11 cellular contexts compared by ENCODE assay signal in genomic region chr2:239630618-239631286, GRCh38.
A peak's percentile ranks its signal among the peaks of the same experiment; 100 is the strongest.
DNase-seq lines count a peak whose midpoint lies in the region; ATAC-seq and TF ChIP-seq lines count a peak whose summit lies in the region.
"Had no signal": no experiment of that assay in that cellular context is flagged by ENCODE, and none has a peak within 500 bp of the region (broad histone marks: within the 10 kb centered on the region; RNA-seq: fewer than 3 reads in every experiment).

No MANE protein-coding gene starts in this region.

- POLR2A ChIA-PET in SK-N-SH (lab: Yijun Ruan, JAX), result no interaction called here

- H3K27me3 ChIP-seq in SK-N-SH (ENCODE audit: insufficient read depth) (no peaks in the 10 kb centered on the region), gastroesophageal sphincter (no peaks in the 10 kb centered on the region), thoracic aorta (replicated peaks; ENCODE audit: insufficient read depth) (no peaks in the 10 kb centered on the region), SJCRH30 (peaks cover 7% of the 10 kb centered on the region; the same call in 1 of the 2 replicates), BE2C (no peaks in the 10 kb centered on the region; the same call in 1 of the 2 replicates)
- H3K27me3 ChIP-seq: testis had no signal

- no peaks in the 10 kb centered on the region for H3K9me2 ChIP-seq in SK-N-SH

- no peaks in the 10 kb centered on the region for H3K79me2 ChIP-seq in SK-N-SH (ENCODE audit: insufficient read depth)

- TF ChIP-seq EP300 in SK-N-SH (IDR thresholded peaks at IDR 0.05; ENCODE audit: borderline replicate concordance in 1 of 2, low read depth in 1 of 2, low read length in 1 of 2) (no peak), gastroesophageal sphincter (IDR thresholded peaks at IDR 0.05) (no peak)

- H3K9me3 ChIP-seq in SK-N-SH (no peaks in the 10 kb centered on the region), gastroesophageal sphincter (no peaks in the 10 kb centered on the region), thoracic aorta (no peaks in the 10 kb centered on the region), SJCRH30 (replicated peaks) (no peaks in the 10 kb centered on the region), BE2C (no peaks in the 10 kb centered on the region)
- H3K9me3 ChIP-seq: testis had no signal

- no peak for TF ChIP-seq CTCF in SK-N-SH (IDR thresholded peaks at IDR 0.05)
- TF ChIP-seq CTCF in gastroesophageal sphincter (IDR thresholded peaks at IDR 0.05), result no peak
- no peak for TF ChIP-seq CTCF in thoracic aorta (IDR thresholded peaks at IDR 0.05)
- TF ChIP-seq CTCF in BE2C (IDR thresholded peaks at IDR 0.05; ENCODE audit: low read depth, low read length), result no peak

- H3K36me3 ChIP-seq in SK-N-SH (replicated peaks in 1 of 2; ENCODE audit: control insufficient read depth in 1 of 2, insufficient read depth in 2 of 2, low read length in 1 of 2) (no peaks in the 10 kb centered on the region), gastroesophageal sphincter (no peaks in the 10 kb centered on the region), thoracic aorta (no peaks in the 10 kb centered on the region), SJCRH30 (no peaks in the 10 kb centered on the region), BE2C (no peaks in the 10 kb centered on the region)
- H3K36me3 ChIP-seq: WERI-Rb-1 had no signal

- 18% methylated on average over 13 of the region's 13 CpGs for WGBS in SK-N-SH (ENCODE audit: low lambda C conversion rate)
- WGBS in gastroesophageal sphincter (ENCODE audit: low coverage in 1 of 2), 2 donors, result 22 to 39% methylated on average over 7 to 8 of the region's 13 CpGs

- no peak for TF ChIP-seq RAD21 in SK-N-SH (IDR thresholded peaks at IDR 0.05; ENCODE audit: low read length)

- H3K4me1 ChIP-seq in SK-N-SH (ENCODE audit: control insufficient read depth in 1 of 2, insufficient read depth in 2 of 2, low read depth in 1 of 2, low read length in 1 of 2) (peaks cover 0 to 2% of the 10 kb centered on the region in 2 experiments; a peak in 1 of 4 replicates), gastroesophageal sphincter (peaks cover 0 to 16% (median 3%) of the 10 kb centered on the region in 3 donors), thoracic aorta (ENCODE audit: control insufficient read depth in 1 of 2, low read depth in 2 of 2) (peaks cover 8% of the 10 kb centered on the region in 2 donors), SJCRH30 (no peaks in the 10 kb centered on the region), BE2C (no peaks in the 10 kb centered on the region)
- H3K4me1 ChIP-seq: testis had no signal

- H3K27ac ChIP-seq in SK-N-SH (ENCODE audit: low read depth in 2 of 2, low read length in 1 of 2), result no peak overlapping the region
- peak overlapping the region; percentile 39 to 72 (median 69) for H3K27ac ChIP-seq in gastroesophageal sphincter
- peak overlapping the region; percentile 46 to 64 for H3K27ac ChIP-seq in thoracic aorta
- no peak overlapping the region for H3K27ac ChIP-seq in SJCRH30
- H3K27ac ChIP-seq: testis, WERI-Rb-1 had no signal

- CTCF ChIA-PET in SK-N-SH (lab: Yijun Ruan, JAX), result interaction anchor here (1.0 to 1.5 kb wide), 2 partner anchors 10 to 15 kb away, joined by 3 to 4 read pairs; no protein-coding TSS in a partner anchor

- H3F3A ChIP-seq in SK-N-SH (replicated peaks; ENCODE audit: insufficient read depth), result no peaks in the 10 kb centered on the region

- no peak for TF ChIP-seq POLR2A in gastroesophageal sphincter (IDR thresholded peaks at IDR 0.05)

- no peak overlapping the region for H3K9ac ChIP-seq in SK-N-SH

- H3K4me2 ChIP-seq in SK-N-SH, result no peak overlapping the region

- H2AFZ ChIP-seq in SK-N-SH (ENCODE audit: low read depth), result no peak overlapping the region

- ATAC-seq in SK-N-SH treated with all-trans-retinoic acid at 6 μM for 48 hours (no peak), gastroesophageal sphincter (peak; percentile 97), thoracic aorta (ENCODE audit: insufficient number of reproducible peaks, low FRiP score, low read depth) (peak; percentile 65)

- DNase-seq in SK-N-SH (no peak), amniotic epithelial cell (ENCODE audit: low read depth) (peak; percentile 61), thoracic aorta (ENCODE audit: low spot score) (peak; percentile 38), SJCRH30 (no peak), BE2C (no peak), NCI-H2081 (lab: John Stamatoyannopoulos, UW) (no peak)
- DNase-seq: OCI-M1, testis, WERI-Rb-1 had no signal

- H4K20me1 ChIP-seq in SK-N-SH (ENCODE audit: insufficient read depth), result no peaks in the 10 kb centered on the region

- H3K4me3 ChIP-seq in SK-N-SH (ENCODE audit: low read depth in 2 of 2, low read length in 1 of 2), result no peak overlapping the region
- H3K4me3 ChIP-seq in gastroesophageal sphincter, result no peak overlapping the region
- H3K4me3 ChIP-seq in thoracic aorta, result peak overlapping the region; percentile 25
- no peak overlapping the region for H3K4me3 ChIP-seq in SJCRH30
- H3K4me3 ChIP-seq in BE2C (ENCODE audit: low read depth, low read length), result no peak overlapping the region
- H3K4me3 ChIP-seq: testis had no signal

TF ChIP-seq in SK-N-SH treated with all-trans-retinoic acid at 6 μM for 48 hours, 23 proteins besides CTCF, POLR2A, EP300 and RAD21:
- no peak for TF ChIP-seq ISL1 (CRISPR knock-in tag; IDR thresholded peaks at IDR 0.05)
- peak; percentile 47; the same call in 1 of the 2 replicates for TF ChIP-seq TCF4 (CRISPR knock-in tag; IDR thresholded peaks at IDR 0.05; ENCODE audit: borderline replicate concordance)
- TF ChIP-seq ZC3H10 (CRISPR knock-in tag; IDR thresholded peaks at IDR 0.05), result no peak

TF ChIP-seq in SK-N-SH, 30 proteins besides CTCF, POLR2A, EP300 and RAD21:
- TF ChIP-seq RXRA (IDR thresholded peaks at IDR 0.05; ENCODE audit: borderline replicate concordance, low read depth) (no peak), PBX3 (IDR thresholded peaks at IDR 0.05) (no peak), SMC3 (IDR thresholded peaks at IDR 0.05; ENCODE audit: low read depth, low read length) (no peak), FOSL2 (IDR thresholded peaks at IDR 0.05; ENCODE audit: borderline replicate concordance, low read depth) (no peak), NFIC (IDR thresholded peaks at IDR 0.05; ENCODE audit: borderline replicate concordance) (no peak), CHD2 (IDR thresholded peaks at IDR 0.05; ENCODE audit: low read length, partially characterized antibody) (no peak), TCF12 (IDR thresholded peaks at IDR 0.05) (no peak), SIN3A (IDR thresholded peaks at IDR 0.05; ENCODE audit: borderline replicate concordance, low read depth, low read length) (no peak), TEAD4 (IDR thresholded peaks at IDR 0.05; ENCODE audit: borderline replicate concordance, insufficient read depth) (no peak), RFX5 (IDR thresholded peaks at IDR 0.05; ENCODE audit: low read length) (no peak), MEF2A (IDR thresholded peaks at IDR 0.05; ENCODE audit: borderline replicate concordance, low read depth) (no peak), FOXM1 (IDR thresholded peaks at IDR 0.05; ENCODE audit: low read depth) (no peak), EZH2phosphoT487 (IDR thresholded peaks at IDR 0.05; ENCODE audit: borderline replicate concordance, low read depth) (no peak), POLR2AphosphoS5 (IDR thresholded peaks at IDR 0.05; ENCODE audit: low read depth, low read length) (no peak)

Comparison
In these comparisons a context has a peak if more than half of its experiments do, and no peak if none do; other contexts are left out.
1. DNase-seq: peak in amniotic epithelial cell (single experiment) and thoracic aorta (single experiment); none in SK-N-SH (single experiment), SJCRH30 (0 of 2), BE2C (single experiment) and NCI-H2081 (0 of 2).
2. H3K27ac ChIP-seq: peak in gastroesophageal sphincter (4 of 4) and thoracic aorta (2 of 2); none in SK-N-SH (0 of 2) and SJCRH30 (single experiment).